8 cellular contexts compared by ENCODE assay signal in the genomic region with DNA sequence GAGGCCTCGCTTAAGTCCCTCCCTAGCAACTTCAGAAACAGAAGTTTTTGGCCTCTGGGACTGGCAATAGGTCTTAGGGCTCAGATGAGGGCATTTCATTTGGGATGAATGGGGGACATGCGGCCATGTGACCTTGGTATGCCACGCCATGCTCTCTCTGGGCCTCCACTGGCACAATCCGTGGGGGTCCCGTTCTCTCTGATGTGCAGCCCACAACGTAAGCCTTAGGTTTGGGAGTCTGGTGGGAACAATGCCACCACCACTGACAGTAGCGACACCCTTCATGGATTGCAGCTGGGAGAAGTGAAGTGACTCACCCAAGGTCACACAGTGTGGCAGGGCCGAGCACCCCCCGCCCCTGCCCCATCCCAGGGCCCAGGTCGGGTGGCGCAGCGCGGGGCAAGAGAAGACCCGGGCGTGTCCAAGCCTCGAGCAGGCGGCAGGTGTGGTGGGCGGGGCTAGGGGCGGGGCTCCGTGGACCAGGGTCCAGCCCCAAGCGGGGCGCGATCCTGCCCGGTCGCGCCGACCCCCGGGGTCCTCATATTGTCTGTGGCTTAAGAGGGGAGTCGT.
DNase-seq lines count a peak whose midpoint lies in the region; ATAC-seq and TF ChIP-seq lines count a peak whose summit lies in the region.

No MANE protein-coding gene starts in this region.

- H3K9ac ChIP-seq in Loucy (ENCODE audit: low read depth, low read length, poor library complexity, severe bottlenecking) (no peak overlapping the region), iPS-15b (ENCODE audit: low read depth, low read length) (no peak overlapping the region)

- no peak for TF ChIP-seq CTCF in Loucy (conservative IDR thresholded peaks at IDR 0.05; ENCODE audit: low read length)

- H3K36me3 ChIP-seq in ACC112 (ENCODE audit: insufficient read depth, low read length) (peaks cover 14% of the 10 kb centered on the region; the same call in 1 of the 2 replicates), Loucy (ENCODE audit: insufficient read depth, low read length) (no peaks in the 10 kb centered on the region), iPS-15b (ENCODE audit: control insufficient read depth, insufficient read depth, low read length) (no peaks in the 10 kb centered on the region)

- H3K79me2 ChIP-seq in ACC112 (ENCODE audit: control insufficient read depth, insufficient read depth, low read length, unreplicated experiment) (peaks cover 38% of the 10 kb centered on the region), Loucy (ENCODE audit: insufficient read depth, low read length) (peaks cover 20% of the 10 kb centered on the region)

- peaks cover 13% of the 10 kb centered on the region for H4K20me1 ChIP-seq in Loucy (ENCODE audit: insufficient read depth, low read length, poor library complexity, severe bottlenecking)

- no peak overlapping the region for H2AFZ ChIP-seq in ACC112 (ENCODE audit: low read length, unreplicated experiment)
- no peak overlapping the region for H2AFZ ChIP-seq in Loucy (ENCODE audit: low read length)

- H3K9me3 ChIP-seq in Loucy (ENCODE audit: insufficient read depth, low read depth, low read length): no peaks in the 10 kb centered on the region
- no peaks in the 10 kb centered on the region for H3K9me3 ChIP-seq in iPS-15b (ENCODE audit: control insufficient read depth, insufficient read depth, low read length)

- H3K4me3 ChIP-seq in ACC112 (ENCODE audit: low read depth, low read length) (peak overlapping the region; percentile 86; the same call in 1 of the 2 replicates), Loucy (ENCODE audit: low read length, poor library complexity, severe bottlenecking) (peak overlapping the region; percentile 97), iPS-15b (ENCODE audit: low read depth, low read length) (peak overlapping the region; percentile 58)

- H3K4me2 ChIP-seq in Loucy (ENCODE audit: low read depth, low read length, poor library complexity, severe bottlenecking): peak overlapping the region; percentile 30

- no peaks in the 10 kb centered on the region for H3K27me3 ChIP-seq in ACC112 (ENCODE audit: insufficient read depth, low read length)
- H3K27me3 ChIP-seq in Loucy (ENCODE audit: insufficient read depth, low read length, poor library complexity, severe bottlenecking): no peaks in the 10 kb centered on the region
- H3K27me3 ChIP-seq in iPS-15b (ENCODE audit: control insufficient read depth, insufficient read depth, low read length): no peaks in the 10 kb centered on the region

- peaks cover 21% of the 10 kb centered on the region for H3K4me1 ChIP-seq in ACC112 (ENCODE audit: control insufficient read depth, insufficient read depth, low read length, unreplicated experiment)
- peaks cover 15% of the 10 kb centered on the region for H3K4me1 ChIP-seq in Loucy (ENCODE audit: insufficient read depth, low read length, poor library complexity, severe bottlenecking)
- H3K4me1 ChIP-seq in iPS-15b (ENCODE audit: control insufficient read depth, insufficient read depth, low read length): peaks cover 12% of the 10 kb centered on the region

- no peaks in the 10 kb centered on the region for H3K9me2 ChIP-seq in Loucy (replicated peaks; ENCODE audit: low read depth, low read length)

- H3F3A ChIP-seq in Loucy (ENCODE audit: low read depth): no peaks in the 10 kb centered on the region

- ATAC-seq in HG03175 (IDR thresholded peaks at IDR 0.05; ENCODE audit: unreplicated experiment): no peak
- no peak for ATAC-seq in HG03469 (IDR thresholded peaks at IDR 0.05; ENCODE audit: unreplicated experiment)
- no peak for ATAC-seq in HG02759 (IDR thresholded peaks at IDR 0.05; ENCODE audit: unreplicated experiment)

- peak overlapping the region; percentile 83; the same call in 1 of the 2 replicates for H3K27ac ChIP-seq in ACC112 (ENCODE audit: low read depth, low read length)

- DNase-seq in activated T-helper 9 cell treated with anti-CD3 and anti-CD28 coated beads, Interleukin-2, amount 50 U/mL, for 16 hours (ENCODE audit: low read depth): peak; percentile 28
- DNase-seq in stimulated activated CD4-positive, alpha-beta T cell treated with anti-CD3 and anti-CD28 coated beads, Interleukin-2, amount 100 ng/mL, for 4 hours (ENCODE audit: low read depth): peak; percentile 14
